18 cellular contexts compared by ENCODE assay signal in genomic region chr4:101177146-101177545, GRCh38.
"Had no signal": no experiment of that assay in that cellular context is flagged by ENCODE, and none has a peak within 500 bp of the region (broad histone marks: within the 10 kb centered on the region; RNA-seq: fewer than 3 reads in every experiment).

No MANE protein-coding gene starts in this region.

- DNase-seq: activated CD4-positive, alpha-beta T cell treated with anti-CD3 and anti-CD28 coated beads, Interleukin-2, amount 50 U/mL, for 1 hour; activated CD4-positive, CD25-positive, alpha-beta regulatory T cell; activated naive CD4-positive, alpha-beta T cell treated with Interleukin-2 at 50 U/mL for 16 hours; activated T-cell treated with anti-CD3 and anti-CD28 coated beads for 4 hours; adrenal gland; effector CD4-positive, alpha-beta T cell; left colon; naive B cell; ovary; stimulated activated CD4-positive, alpha-beta T cell treated with anti-CD3 and anti-CD28 coated beads, Interleukin-4, amount 100 ng/mL, for 1 hour; stimulated activated naive CD4-positive, alpha-beta T cell treated with Interleukin-2 at 50 U/mL for 16 hours; transverse colon had no signal

- FAIRE-seq: colon, islet of Langerhans, TTC549 had no signal

- H3K27ac ChIP-seq: cardiac muscle cell, neural progenitor cell had no signal

- ATAC-seq: gastroesophageal sphincter, left colon had no signal
